In genomic region chr11:78202733-78203167, GRCh38 we compare ENCODE assay signal across 1 cellular context.
A peak's percentile ranks its signal among the peaks of the same experiment; 100 is the strongest.
TF ChIP-seq lines count a peak whose summit lies in the region.

No MANE protein-coding gene starts in this region.

TF ChIP-seq in HepG2, 621 proteins besides CTCF, POLR2A, EP300 and RAD21 (continued from another document):
- TF ChIP-seq GMEB1 (CRISPR knock-in tag; IDR thresholded peaks at IDR 0.05; ENCODE audit: borderline replicate concordance) (no peak), ZNF724P (CRISPR knock-in tag; IDR thresholded peaks at IDR 0.05; ENCODE audit: borderline replicate concordance) (no peak), NCOA5 (CRISPR knock-in tag; IDR thresholded peaks at IDR 0.05) (no peak), KDM3A (CRISPR knock-in tag; IDR thresholded peaks at IDR 0.05; ENCODE audit: low read depth) (no peak), PHB2 (IDR thresholded peaks at IDR 0.05; ENCODE audit: partially characterized antibody) (no peak), MED1 (CRISPR knock-in tag; IDR thresholded peaks at IDR 0.05) (peak; percentile 86), NCOR1 (IDR thresholded peaks at IDR 0.05; ENCODE audit: borderline replicate concordance, low read length) (peak; percentile 68; the same call in 1 of the 2 replicates), KLF16 (CRISPR knock-in tag; IDR thresholded peaks at IDR 0.05) (peak in 1 of 2 experiments; percentile 65; a peak in 1 of 4 replicates), GATAD1 (CRISPR knock-in tag; IDR thresholded peaks at IDR 0.05) (0 out of 2 replicates have a peak, but pooled peaks have one; percentile 32), ZNF784 (CRISPR knock-in tag; IDR thresholded peaks at IDR 0.05; ENCODE audit: borderline replicate concordance) (peak; percentile 27; the same call in 1 of the 2 replicates), NONO (IDR thresholded peaks at IDR 0.05) (no peak), NONO (CRISPR knock-in tag; conservative IDR thresholded peaks at IDR 0.05) (peak; percentile 50; the same call in 1 of the 2 replicates), RXRA (CRISPR knock-in tag; IDR thresholded peaks at IDR 0.05) (peak; percentile 65; the same call in 1 of the 2 replicates), SALL1 (CRISPR knock-in tag; IDR thresholded peaks at IDR 0.05) (peak; percentile 70), HOXA7 (CRISPR knock-in tag; IDR thresholded peaks at IDR 0.05) (no peak), MLX (CRISPR knock-in tag; IDR thresholded peaks at IDR 0.05) (0 out of 2 replicates have a peak, but pooled peaks have one; percentile 50), ELF1 (CRISPR knock-in tag; IDR thresholded peaks at IDR 0.05) (peak; percentile 65), KDM6A (CRISPR knock-in tag; IDR thresholded peaks at IDR 0.05; ENCODE audit: low read depth) (0 out of 2 replicates have a peak, but pooled peaks have one; percentile 49), BCL3 (CRISPR knock-in tag; IDR thresholded peaks at IDR 0.05) (peak; percentile 64; the same call in 1 of the 2 replicates), IRF2 (CRISPR knock-in tag; IDR thresholded peaks at IDR 0.05) (peak; percentile 79; the same call in 1 of the 2 replicates), SOX6 (IDR thresholded peaks at IDR 0.05) (no peak), SOX6 (CRISPR knock-in tag; IDR thresholded peaks at IDR 0.05) (peak; percentile 89), ELF3 (CRISPR knock-in tag; IDR thresholded peaks at IDR 0.05) (peak; percentile 97), MIER3 (CRISPR knock-in tag; IDR thresholded peaks at IDR 0.05; ENCODE audit: borderline replicate concordance) (peak; percentile 76; the same call in 1 of the 2 replicates), ZFP91 (CRISPR knock-in tag; IDR thresholded peaks at IDR 0.05; ENCODE audit: borderline replicate concordance) (peak; percentile 30; the same call in 1 of the 2 replicates), THAP11 (CRISPR knock-in tag; IDR thresholded peaks at IDR 0.05) (peak; percentile 81), SOX5 (CRISPR knock-in tag; IDR thresholded peaks at IDR 0.05; ENCODE audit: borderline replicate concordance) (peak; percentile 90), KLF15 (CRISPR knock-in tag; IDR thresholded peaks at IDR 0.05; ENCODE audit: borderline replicate concordance) (no peak)
